18 cellular contexts compared by ENCODE assay signal in the genomic region with DNA sequence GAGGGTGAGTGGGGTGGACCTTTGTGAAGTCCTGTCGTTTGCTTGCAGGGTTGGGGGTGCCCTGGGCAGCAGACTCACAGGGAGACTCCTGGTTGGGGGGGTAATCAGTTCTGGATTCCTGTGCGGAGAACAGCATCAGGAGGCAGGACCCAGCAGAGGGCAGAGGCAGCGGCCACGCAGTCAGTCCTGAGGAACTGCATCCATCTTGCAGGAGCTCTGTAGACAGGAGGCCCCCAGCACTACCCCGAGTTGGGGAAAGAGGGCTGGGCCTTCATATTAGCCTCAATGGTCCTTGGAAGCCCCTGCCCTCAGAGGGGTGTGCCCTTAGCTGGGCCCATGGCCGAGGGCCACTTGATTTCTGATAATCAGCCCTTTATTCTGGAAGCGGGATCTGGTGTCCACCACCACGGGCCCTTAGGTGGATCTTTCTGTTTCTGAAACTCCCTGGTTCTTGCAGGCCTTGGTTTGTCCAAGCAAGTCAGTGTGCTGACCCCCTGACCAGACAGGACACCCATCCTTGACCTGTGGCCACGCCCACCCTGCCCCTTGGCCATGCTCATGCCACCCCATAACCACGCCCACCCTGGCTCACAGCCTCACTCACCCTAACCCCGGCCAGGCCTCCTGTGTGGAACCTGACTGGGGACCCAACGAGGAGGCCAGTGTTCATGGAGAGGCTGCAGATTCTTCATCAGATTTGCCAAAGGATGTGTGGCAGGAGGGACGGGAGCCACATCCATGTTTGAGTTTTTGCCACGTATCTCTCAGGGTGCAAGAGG.
"Had no signal": no experiment of that assay in that cellular context is flagged by ENCODE, and none has a peak within 500 bp of the region (broad histone marks: within the 10 kb centered on the region; RNA-seq: fewer than 3 reads in every experiment).

No MANE protein-coding gene starts in this region.

- DNase-seq: colonic mucosa; dermis blood vessel endothelial cell; esophagus squamous epithelium; foreskin fibroblast; glutamatergic neuron; immature natural killer cell; left ventricle myocardium inferior; mesenchymal stem cell; midbrain; sigmoid colon; stimulated activated CD4-positive, alpha-beta T cell treated with anti-CD3 and anti-CD28 coated beads, Interleukin-12 subunit alpha, Interleukin-12 subunit beta, amount 100 ng/mL, for 4 hours; stimulated activated naive CD4-positive, alpha-beta T cell; thyroid gland had no signal

- H3K27me3 ChIP-seq: colonic mucosa, thyroid gland had no signal

- H3K4me3 ChIP-seq: colonic mucosa, esophagus squamous epithelium, gastroesophageal sphincter, left ventricle myocardium inferior, lung, sigmoid colon, skin epidermis, suprapubic skin, thyroid gland had no signal

- H3K27ac ChIP-seq: colonic mucosa, esophagus squamous epithelium, gastroesophageal sphincter, left ventricle myocardium inferior, sigmoid colon, skin epidermis, suprapubic skin, thyroid gland had no signal

- H3K4me1 ChIP-seq: colonic mucosa, gastroesophageal sphincter, sigmoid colon, thyroid gland had no signal

- H3K36me3 ChIP-seq: colonic mucosa, esophagus squamous epithelium, gastroesophageal sphincter, left ventricle myocardium inferior, sigmoid colon, suprapubic skin, thyroid gland had no signal

- ATAC-seq: gastroesophageal sphincter; natural killer cell treated with Interleukin-12 subunit alpha and Interleukin-12 subunit beta and Interleukin-15 and Interleukin-18, amount 100 ng/mL, for 72 hours had no signal

- H3K9me3 ChIP-seq: colonic mucosa, esophagus squamous epithelium, gastroesophageal sphincter, left ventricle myocardium inferior, sigmoid colon, suprapubic skin, thyroid gland had no signal
